ENCODE assay signal across 14 cellular contexts in genomic region chr9:2022560-2022959, GRCh38. TPM values are rescaled to one million over a fixed set of nuclear protein-coding genes. Genes with fewer than 3 reads are reported as not detected.
DNase-seq lines count a peak whose midpoint lies in the region; ATAC-seq, FAIRE-seq and TF ChIP-seq lines count a peak whose summit lies in the region.
"Had no signal": no experiment of that assay in that cellular context is flagged by ENCODE, and none has a peak within 500 bp of the region (broad histone marks: within the 10 kb centered on the region; RNA-seq: fewer than 3 reads in every experiment).

No MANE protein-coding gene starts in this region.

- 27 to 32% methylated on average over 1 of the region's 1 CpG for WGBS in pancreas, 2 donors

- peak overlapping the region; percentile 90 for H3K27ac Mint-ChIP-seq in activated naive CD8-positive, alpha-beta T cell
- peak overlapping the region; percentile 90 to 97 for H3K27ac Mint-ChIP-seq in natural killer cell

- no peaks in the 10 kb centered on the region for H3K9me3 ChIP-seq in DND-41 (ENCODE audit: insufficient read depth, low read length, severe bottlenecking)
- no peaks in the 10 kb centered on the region for H3K9me3 ChIP-seq in osteoblast (ENCODE audit: low read depth, low read length)
- H3K9me3 ChIP-seq in pancreas, result no peaks in the 10 kb centered on the region
- H3K9me3 ChIP-seq: neutrophil had no signal

- no peaks in the 10 kb centered on the region for H3K36me3 ChIP-seq in DND-41 (ENCODE audit: insufficient read depth, low read length)
- H3K36me3 ChIP-seq in osteoblast (ENCODE audit: insufficient read depth, low read length), result no peaks in the 10 kb centered on the region
- H3K36me3 ChIP-seq in pancreas, result no peaks in the 10 kb centered on the region
- H3K36me3 ChIP-seq: neutrophil had no signal

- H3K27ac ChIP-seq in DND-41 (ENCODE audit: low read length) (peak overlapping the region; percentile 43), osteoblast (ENCODE audit: low read depth, low read length) (no peak overlapping the region), pancreas (no peak overlapping the region)

- peaks cover 93% of the 10 kb centered on the region for H3K79me2 ChIP-seq in DND-41 (ENCODE audit: insufficient read depth, low read length)
- peaks cover 98% of the 10 kb centered on the region for H3K79me2 ChIP-seq in osteoblast (ENCODE audit: insufficient read depth, low read length)

- DNase-seq in DND-41 (no peak), natural killer cell (no peak), GM19240 (ENCODE audit: insufficient read length, low spot score) (no peak), osteoblast (ENCODE audit: insufficient read length, low spot score, missing footprints) (no peak), pancreas (no peak)
- DNase-seq in Jurkat, Clone E6-1 (ENCODE audit: low read depth, low spot score), result peak; percentile 82
- DNase-seq: cerebellar nuclear complex; NCI-H2171 treated with DMSO at 0.1 percent for 48 hours; stimulated activated CD4-positive, alpha-beta T cell treated with anti-CD3 and anti-CD28 coated beads, Interleukin-12 subunit alpha, Interleukin-12 subunit beta, amount 100 ng/mL, for 4 hours; T1000 had no signal

- peak overlapping the region; percentile 66 for H3K4me3 Mint-ChIP-seq in activated naive CD8-positive, alpha-beta T cell
- peak overlapping the region; percentile 82 for H3K4me3 Mint-ChIP-seq in natural killer cell

- H3K9ac ChIP-seq in DND-41 (ENCODE audit: low read depth, low read length), result no peak overlapping the region

- H3K4me2 ChIP-seq in DND-41 (ENCODE audit: insufficient read depth, low read length) (no peak overlapping the region), osteoblast (ENCODE audit: insufficient read depth, low read length) (no peak overlapping the region)

- H4K20me1 ChIP-seq in DND-41 (ENCODE audit: insufficient read depth, low read length) (peaks cover 69% of the 10 kb centered on the region), osteoblast (ENCODE audit: insufficient read depth, low read length) (peaks cover 35% of the 10 kb centered on the region)

- H3K36me3 Mint-ChIP-seq in activated naive CD8-positive, alpha-beta T cell, result no peaks in the 10 kb centered on the region
- no peaks in the 10 kb centered on the region for H3K36me3 Mint-ChIP-seq in natural killer cell

- no peaks in the 10 kb centered on the region for H3K27me3 Mint-ChIP-seq in activated naive CD8-positive, alpha-beta T cell
- no peaks in the 10 kb centered on the region for H3K27me3 Mint-ChIP-seq in natural killer cell (ENCODE audit: low read depth in 2 of 2)

- no peak for FAIRE-seq in pancreas (lab: Jason Lieb, UNC)

- H3K4me1 Mint-ChIP-seq in activated naive CD8-positive, alpha-beta T cell (ENCODE audit: low read depth), result peaks cover 94% of the 10 kb centered on the region
- H3K4me1 Mint-ChIP-seq in natural killer cell, result peaks cover 88 to 94% of the 10 kb centered on the region in 2 donors

- H3K4me1 ChIP-seq in DND-41 (ENCODE audit: insufficient read depth, low read length) (peaks cover 69% of the 10 kb centered on the region), osteoblast (ENCODE audit: insufficient read depth, low read length) (peaks cover 16% of the 10 kb centered on the region), pancreas (peaks cover 38 to 63% (median 44%) of the 10 kb centered on the region in 3 donors)

- peak; percentile 37; the same call in 2 of the 3 replicates for ATAC-seq in DND-41 (ENCODE audit: insufficient read depth, low read depth)
- peak; percentile 17 to 56 (median 55) for ATAC-seq in natural killer cell
- ATAC-seq in HG02571 (IDR thresholded peaks at IDR 0.05; ENCODE audit: unreplicated experiment), result no peak
- ATAC-seq in pancreas, result no peak
- ATAC-seq: HCT116 had no signal

- no peak overlapping the region for H2AFZ ChIP-seq in DND-41 (ENCODE audit: low read depth, low read length)
- H2AFZ ChIP-seq in osteoblast (ENCODE audit: low read length), result no peak overlapping the region

- no peaks in the 10 kb centered on the region for H3K27me3 ChIP-seq in DND-41 (ENCODE audit: insufficient read depth, low read length, poor library complexity)
- no peaks in the 10 kb centered on the region for H3K27me3 ChIP-seq in osteoblast (ENCODE audit: insufficient read depth, low read length)
- no peaks in the 10 kb centered on the region for H3K27me3 ChIP-seq in pancreas
- H3K27me3 ChIP-seq: neutrophil had no signal

- H3K4me3 ChIP-seq in DND-41 (ENCODE audit: low read depth in 1 of 2, low read length in 2 of 2) (no peak overlapping the region), osteoblast (ENCODE audit: insufficient read depth, low read length) (no peak overlapping the region), pancreas (no peak overlapping the region)
- H3K4me3 ChIP-seq in Jurkat, Clone E6-1 (ENCODE audit: low read length), result no peak overlapping the region; the same call in 1 of the 2 replicates

- intact Hi-C loops in natural killer cell (cut with micrococcal nuclease), result no loop called here
- intact Hi-C loops in pancreas (cut with DNase I), result no loop called here

- H3K9me3 Mint-ChIP-seq in activated naive CD8-positive, alpha-beta T cell (ENCODE audit: low read depth), result no peaks in the 10 kb centered on the region
- no peaks in the 10 kb centered on the region for H3K9me3 Mint-ChIP-seq in natural killer cell

- TF ChIP-seq CTCF in DND-41 (IDR thresholded peaks at IDR 0.05; ENCODE audit: borderline replicate concordance, extremely low read depth, low read length, poor library complexity, severe bottlenecking), result no peak
- no peak for TF ChIP-seq CTCF in natural killer cell (IDR thresholded peaks at IDR 0.05)
- no peak for TF ChIP-seq CTCF in osteoblast (IDR thresholded peaks at IDR 0.05; ENCODE audit: extremely low read depth, low read depth, low read length)
- no peak for TF ChIP-seq CTCF in pancreas (IDR thresholded peaks at IDR 0.05)

RNA-seq across cellular contexts. Expression of gene SMARCA2, which starts 7.4 kb away (rescaled TPM):
- 52.0 TPM for polyA plus RNA-seq in Jurkat, Clone E6-1 (2012; ENCODE audit: insufficient read depth, insufficient read length)
- 100 to 1,000 TPM; 303 to 324 (median 308) TPM for total RNA-seq in natural killer cell
- 83.1 and 101 TPM in 2 replicates for total RNA-seq in osteoblast
- 10 to 100 TPM; 55.3 to 91.4 (median 70.3) TPM for total RNA-seq in pancreas
- 10 to 100 TPM; 21.7 to 55.2 TPM for polyA plus RNA-seq in pancreas

Comparison
In these comparisons a context has a peak if more than half of its experiments do, and no peak if none do; other contexts are left out.
1. ATAC-seq: peak in DND-41 (single experiment) and natural killer cell (3 of 3); none in HG02571 (single experiment) and pancreas (0 of 4).